ENCODE assay signal across 29 cellular contexts in genomic region chr15:36972704-36973103, GRCh38.
"Had no signal": no experiment of that assay in that cellular context is flagged by ENCODE, and none has a peak within 500 bp of the region (broad histone marks: within the 10 kb centered on the region; RNA-seq: fewer than 3 reads in every experiment).

No MANE protein-coding gene starts in this region.

- H2AFZ ChIP-seq: hepatocyte, parathyroid adenoma had no signal

- DNase-seq: effector CD8-positive, alpha-beta T cell; endodermal cell; foreskin keratinocyte; heart left ventricle; kidney; mucosa of descending colon; naive B cell; stimulated activated CD4-positive, alpha-beta T cell treated with anti-CD3 and anti-CD28 coated beads, Interleukin-12 subunit alpha, Interleukin-12 subunit beta, amount 100 ng/mL, for 4 hours; stimulated activated CD4-positive, alpha-beta T cell treated with anti-CD3 and anti-CD28 coated beads, Interleukin-1b, Interleukin-23, amount 100 ng/mL, for 48 hours; stimulated activated CD4-positive, alpha-beta T cell treated with anti-CD3 and anti-CD28 coated beads, Interleukin-4, amount 100 ng/mL, for 1 hour; stimulated activated CD8-positive, alpha-beta memory T cell treated with anti-CD3 and anti-CD28 coated beads, Interleukin-4, amount 100 ng/mL, for 48 hours; stimulated activated naive CD4-positive, alpha-beta T cell; stimulated activated naive CD8-positive, alpha-beta T cell treated with anti-CD3 and anti-CD28 coated beads, Interleukin-15, amount 100 ng/mL, for 72 hours; transverse colon; upper lobe of right lung; uterus had no signal

- H3K4me3 ChIP-seq: gastroesophageal sphincter, heart left ventricle, hepatocyte, lung, mucosa of descending colon, right atrium auricular region, smooth muscle cell, suprapubic skin, transverse colon, upper lobe of right lung, uterus had no signal

- FAIRE-seq: kidney had no signal

- H3K9ac ChIP-seq: parathyroid adenoma had no signal

- H3K4me1 ChIP-seq: foreskin keratinocyte, parathyroid adenoma, right atrium auricular region, suprapubic skin, upper lobe of right lung had no signal

- H3K27ac ChIP-seq: epithelial cell of prostate, foreskin keratinocyte, gastroesophageal sphincter, heart left ventricle, hepatocyte, neutrophil, parathyroid adenoma, right atrium auricular region, suprapubic skin, transverse colon, upper lobe of right lung, uterus had no signal

- H3K9me3 ChIP-seq: gastroesophageal sphincter, heart left ventricle, mucosa of descending colon, neutrophil, right atrium auricular region, suprapubic skin, transverse colon, upper lobe of right lung, uterus had no signal

- H3K36me3 ChIP-seq: gastroesophageal sphincter, neutrophil, right atrium auricular region, suprapubic skin, transverse colon, upper lobe of right lung, uterus had no signal

- H3K4me2 ChIP-seq: hepatocyte, smooth muscle cell had no signal

- ATAC-seq: esophagus mucosa; foreskin keratinocyte; gastroesophageal sphincter; heart left ventricle; left lobe of liver; mucosa of descending colon; natural killer cell treated with Interleukin-12 subunit alpha and Interleukin-12 subunit beta and Interleukin-15 and Interleukin-18, amount 100 ng/mL, for 72 hours; sciatic nerve; stimulated activated naive CD8-positive, alpha-beta T cell treated with anti-CD3 and anti-CD28 coated beads, Interleukin-15, amount 100 ng/mL, for 72 hours; upper lobe of right lung had no signal

- H3K27me3 ChIP-seq: foreskin keratinocyte, gastroesophageal sphincter, heart left ventricle, neutrophil, right atrium auricular region, suprapubic skin, upper lobe of right lung, uterus had no signal

- H3K79me2 ChIP-seq: hepatocyte, parathyroid adenoma had no signal
